Comparison of ENCODE assay signal across 20 cellular contexts in genomic region chr18:22091341-22091740, GRCh38.
"Had no signal": no experiment of that assay in that cellular context is flagged by ENCODE, and none has a peak within 500 bp of the region (broad histone marks: within the 10 kb centered on the region; RNA-seq: fewer than 3 reads in every experiment).

No MANE protein-coding gene starts in this region.

- H3K9me3 ChIP-seq: esophagus muscularis mucosa, gastrocnemius medialis, heart right ventricle, left lung, lower lobe of right lung had no signal

- H3K4me1 ChIP-seq: esophagus muscularis mucosa, foreskin keratinocyte, gastrocnemius medialis, left lung, lower lobe of right lung had no signal

- H3K27me3 ChIP-seq: esophagus muscularis mucosa had no signal

- H3K36me3 ChIP-seq: esophagus muscularis mucosa, gastrocnemius medialis, heart right ventricle, left lung, lower lobe of right lung had no signal

- H3K27ac ChIP-seq: coronary artery, dorsolateral prefrontal cortex, esophagus muscularis mucosa, foreskin keratinocyte, gastrocnemius medialis, heart right ventricle, left lung, lower lobe of right lung had no signal

- DNase-seq: dorsolateral prefrontal cortex; effector CD4-positive, alpha-beta T cell; effector memory CD4-positive, alpha-beta T cell; foreskin keratinocyte; gastrocnemius medialis; glutamatergic neuron; head of caudate nucleus; heart right ventricle; hippocampal formation; left cardiac atrium; left lung; left ventricle myocardium superior; lower lobe of right lung; mesenchymal stem cell; midbrain had no signal

- ATAC-seq: foreskin keratinocyte, gastrocnemius medialis, heart right ventricle, left cardiac atrium, left lung, left ventricle myocardium superior, lower lobe of right lung had no signal

- FAIRE-seq: colon, islet of Langerhans, keratinocyte had no signal

- H3K4me3 ChIP-seq: coronary artery, dorsolateral prefrontal cortex, esophagus muscularis mucosa, gastrocnemius medialis, heart right ventricle, left lung, lower lobe of right lung had no signal
